Comparison of ENCODE assay signal across 8 cellular contexts in genomic region chr17:44203731-44204452, GRCh38. TPM values are rescaled to one million over a fixed set of nuclear protein-coding genes. Genes with fewer than 3 reads are reported as not detected.
DNase-seq lines count a peak whose midpoint lies in the region; ATAC-seq and TF ChIP-seq lines count a peak whose summit lies in the region.

No MANE protein-coding gene starts in this region.

- H3K27me3 Mint-ChIP-seq in CD14-positive monocyte (ENCODE audit: low read depth in 3 of 3), result no peaks in the 10 kb centered on the region

- H3K4me3 Mint-ChIP-seq in CD14-positive monocyte, result peak overlapping the region; percentile 66 to 79

- no peak for ATAC-seq in HG02870 (IDR thresholded peaks at IDR 0.05; ENCODE audit: unreplicated experiment)

- no peaks in the 10 kb centered on the region for H3K9me3 Mint-ChIP-seq in CD14-positive monocyte

- DNase-seq in CD14-positive monocyte (ENCODE audit: low spot score) (no peak), NOMO-1 (lab: John Stamatoyannopoulos, UW; ENCODE audit: unreplicated experiment in 2 of 2) (peak; percentile 90 to 93), foreskin fibroblast (peak in 1 of 2 donors; percentile 72), NCI-H128 (lab: John Stamatoyannopoulos, UW; ENCODE audit: unreplicated experiment) (no peak)
- peak; percentile 42 for DNase-seq in activated T-cell treated with anti-CD3 and anti-CD28 coated beads, Interleukin-2, amount 50 U/mL, for 1 hour
- DNase-seq in stimulated activated CD4-positive, alpha-beta T cell treated with anti-CD3 and anti-CD28 coated beads, Interleukin-4, amount 100 ng/mL, for 24 hours, result peak; percentile 59

- intact Hi-C loops in CD14-positive monocyte (cut with micrococcal nuclease), result loop anchor here in 1 of 2 donors (5.0 kb wide), 2 partner anchors 143 to 298 kb away; partner anchors contain the start of genes GPATCH8 and GRN

- peak; percentile 9 for TF ChIP-seq POLR2A in GM19099 (IDR thresholded peaks at IDR 0.05; ENCODE audit: extremely low read depth, insufficient read length, low read depth)

- H3K4me3 ChIP-seq in foreskin fibroblast (ENCODE audit: low read depth in 1 of 2, low read length in 2 of 2), result no peak overlapping the region

- H3K4me1 Mint-ChIP-seq in CD14-positive monocyte, result peaks cover 55% of the 10 kb centered on the region

- TF ChIP-seq CTCF in CD14-positive monocyte (IDR thresholded peaks at IDR 0.05), result peak; percentile 92
- peak; percentile 59 for TF ChIP-seq CTCF in foreskin fibroblast (IDR thresholded peaks at IDR 0.05; ENCODE audit: low read depth, low read length)

- H3K36me3 Mint-ChIP-seq in CD14-positive monocyte, result peaks cover 21 to 34% of the 10 kb centered on the region in 2 donors

- H3K27ac Mint-ChIP-seq in CD14-positive monocyte, result peak overlapping the region; percentile 75 to 94 (median 90)

RNA-seq across cellular contexts. Expression of gene ATXN7L3, which starts 4.2 kb away (rescaled TPM):
- 1 to 10 TPM; 8.5 to 9.9 TPM for polyA plus RNA-seq in CD14-positive monocyte

RNA-seq across cellular contexts. Expression of gene UBTF, which starts 15.6 kb away (rescaled TPM):
- 10 to 100 TPM in 1 of 2 donors, 1 to 10 TPM in 1; 6.0 to 12.5 TPM for polyA plus RNA-seq in CD14-positive monocyte

RNA-seq across cellular contexts. Expression of gene TMUB2, which starts 17.1 kb away (rescaled TPM):
- polyA plus RNA-seq in CD14-positive monocyte, result 10 to 100 TPM; 41.3 to 41.7 TPM

RNA-seq across cellular contexts. Expression of gene ASB16, which starts 33.4 kb away (rescaled TPM):
- polyA plus RNA-seq in CD14-positive monocyte, result not detected

Comparison
In these comparisons a context has a peak if more than half of its experiments do, and no peak if none do; other contexts are left out.
1. DNase-seq: peak in NOMO-1 (2 of 2), activated T-cell treated with anti-CD3 and anti-CD28 coated beads, Interleukin-2, amount 50 U/mL, for 1 hour (single experiment) and stimulated activated CD4-positive, alpha-beta T cell treated with anti-CD3 and anti-CD28 coated beads, Interleukin-4, amount 100 ng/mL, for 24 hours (single experiment); none in CD14-positive monocyte (single experiment) and NCI-H128 (single experiment).